In genomic region chr15:70054366-70054765, GRCh38 we compare ENCODE assay signal across 24 cellular contexts. TPM values are rescaled to one million over a fixed set of nuclear protein-coding genes. Genes with fewer than 3 reads are reported as not detected.
DNase-seq lines count a peak whose midpoint lies in the region; ATAC-seq and TF ChIP-seq lines count a peak whose summit lies in the region.
"Had no signal": no experiment of that assay in that cellular context is flagged by ENCODE, and none has a peak within 500 bp of the region (broad histone marks: within the 10 kb centered on the region; RNA-seq: fewer than 3 reads in every experiment).

No MANE protein-coding gene starts in this region.

- peaks cover 84% of the 10 kb centered on the region for H3K36me3 Mint-ChIP-seq in endodermal cell (ENCODE audit: low read depth)

- no peaks in the 10 kb centered on the region for H3K9me3 ChIP-seq in endodermal cell (ENCODE audit: control insufficient read depth, low read length)
- H3K9me3 ChIP-seq: BLaER1, right lobe of liver, thyroid gland had no signal

- no peaks in the 10 kb centered on the region for H3K4me1 Mint-ChIP-seq in endodermal cell

- H3K27ac Mint-ChIP-seq in endodermal cell = peak overlapping the region; percentile 78
- H3K27ac Mint-ChIP-seq: HFFc6; stimulated activated naive CD8-positive, alpha-beta T cell treated with anti-CD3 and anti-CD28 coated beads, Interleukin-15, Interleukin-2, amounts not matched to agents 100 ng/mL and 50 ng/mL, for 24 hours had no signal

- ATAC-seq in Right ventricle myocardium inferior (no peak), GM21529 (IDR thresholded peaks at IDR 0.05; ENCODE audit: unreplicated experiment) (no peak)
- ATAC-seq: activated CD8-positive, alpha-beta T cell treated with anti-CD3 and anti-CD28 coated beads for 36 hours had no signal

- no peak for TF ChIP-seq CTCF in endodermal cell (conservative IDR thresholded peaks at IDR 0.05)

- no peak overlapping the region for H3K4me3 ChIP-seq in endodermal cell (ENCODE audit: low read length)
- H3K4me3 ChIP-seq: BLaER1, lung, right lobe of liver, thyroid gland had no signal

- peak; percentile 60 for DNase-seq in cardiac septum (ENCODE audit: low spot score)
- no peak for DNase-seq in Right ventricle myocardium inferior (ENCODE audit: missing footprints)
- DNase-seq in endodermal cell = no peak
- peak; percentile 59 for DNase-seq in posterior vena cava (ENCODE audit: low spot score)
- DNase-seq in activated CD4-positive, alpha-beta T cell treated with anti-CD3 and anti-CD28 coated beads for 4 hours = no peak
- DNase-seq in NCI-H1694 (lab: John Stamatoyannopoulos, UW) = no peak
- DNase-seq: activated CD4-positive, CD25-positive, alpha-beta regulatory T cell; activated CD8-positive, alpha-beta T cell treated with anti-CD3 and anti-CD28 coated beads for 36 hours; brain microvascular endothelial cell; COR-L47; effector memory CD4-positive, alpha-beta T cell; GF-D8; HFFc6; MM.1S; NCI-H2029 treated with DMSO at 0.1 percent for 48 hours; NCI-H526; SW 1271 had no signal

- H3K4me1 ChIP-seq in endodermal cell (ENCODE audit: control insufficient read depth, insufficient read depth, low read length) = no peaks in the 10 kb centered on the region
- H3K4me1 ChIP-seq: BLaER1, right lobe of liver, thyroid gland had no signal

- no peaks in the 10 kb centered on the region for H3K27me3 ChIP-seq in endodermal cell (ENCODE audit: control insufficient read depth, insufficient read depth, low read length, poor library complexity, severe bottlenecking)
- H3K27me3 ChIP-seq: BLaER1, brain microvascular endothelial cell, right lobe of liver, thyroid gland had no signal

- intact Hi-C loops in cardiac septum (cut with DNase I) (no loop called here), Right ventricle myocardium inferior (cut with DNase I) (no loop called here), posterior vena cava (cut with DNase I) (no loop called here)

- peaks cover 89% of the 10 kb centered on the region for H3K36me3 ChIP-seq in endodermal cell (ENCODE audit: control insufficient read depth, insufficient read depth, low read length)
- H3K36me3 ChIP-seq: BLaER1 had no signal

- no peaks in the 10 kb centered on the region for H3K27me3 Mint-ChIP-seq in endodermal cell (ENCODE audit: insufficient read depth)
- H3K27me3 Mint-ChIP-seq: activated CD8-positive, alpha-beta T cell treated with anti-CD3 and anti-CD28 coated beads for 36 hours; stimulated activated naive CD8-positive, alpha-beta T cell treated with anti-CD3 and anti-CD28 coated beads, Interleukin-15, Interleukin-2, amounts not matched to agents 100 ng/mL and 50 ng/mL, for 24 hours had no signal

- no peak overlapping the region for H3K4me3 Mint-ChIP-seq in endodermal cell
- H3K4me3 Mint-ChIP-seq: activated CD8-positive, alpha-beta T cell treated with anti-CD3 and anti-CD28 coated beads for 36 hours; HFFc6; stimulated activated naive CD8-positive, alpha-beta T cell treated with anti-CD3 and anti-CD28 coated beads, Interleukin-15, Interleukin-2, amounts not matched to agents 100 ng/mL and 50 ng/mL, for 24 hours had no signal

- H3K27ac ChIP-seq in endodermal cell (ENCODE audit: low read depth, low read length) = no peak overlapping the region
- H3K27ac ChIP-seq: BLaER1, brain microvascular endothelial cell, KMS-11, right lobe of liver, thyroid gland had no signal

- WGBS in endodermal cell (ENCODE audit: insufficient coverage in 1 of 2, insufficient read length in 1 of 2), 2 experiments = 93 to 97% methylated on average over 13 to 19 of the region's 19 CpGs

- H3K9me3 Mint-ChIP-seq in endodermal cell = no peaks in the 10 kb centered on the region
- H3K9me3 Mint-ChIP-seq: activated CD8-positive, alpha-beta T cell treated with anti-CD3 and anti-CD28 coated beads for 36 hours; HFFc6; stimulated activated naive CD8-positive, alpha-beta T cell treated with anti-CD3 and anti-CD28 coated beads, Interleukin-15, Interleukin-2, amounts not matched to agents 100 ng/mL and 50 ng/mL, for 24 hours had no signal

- no peak overlapping the region for H3K9ac ChIP-seq in endodermal cell (ENCODE audit: extremely low read depth, low read length, poor library complexity, severe bottlenecking)
- H3K9ac ChIP-seq: BLaER1, KMS-11 had no signal

RNA-seq across cellular contexts. Expression of gene TLE3, which starts 43.4 kb away (rescaled TPM):
- total RNA-seq in cardiac septum (32.6 TPM), Right ventricle myocardium inferior (14.1 TPM), endodermal cell (10 to 100 TPM; 66.5 to 81.1 TPM), posterior vena cava (10 to 100 TPM; 45.5 to 50.9 TPM)
- 51.9 TPM for polyA plus RNA-seq in endodermal cell (2013, experiment 1 of 2)
- polyA plus RNA-seq in endodermal cell (2013, experiment 2 of 2) = 48.9 TPM

Comparison
In these comparisons a context has a peak if more than half of its experiments do, and no peak if none do; other contexts are left out.
1. DNase-seq: peak in cardiac septum (single experiment) and posterior vena cava (single experiment); none in Right ventricle myocardium inferior (single experiment), endodermal cell (single experiment), activated CD4-positive, alpha-beta T cell treated with anti-CD3 and anti-CD28 coated beads for 4 hours (0 of 2) and NCI-H1694 (single experiment).